In the genomic region with DNA sequence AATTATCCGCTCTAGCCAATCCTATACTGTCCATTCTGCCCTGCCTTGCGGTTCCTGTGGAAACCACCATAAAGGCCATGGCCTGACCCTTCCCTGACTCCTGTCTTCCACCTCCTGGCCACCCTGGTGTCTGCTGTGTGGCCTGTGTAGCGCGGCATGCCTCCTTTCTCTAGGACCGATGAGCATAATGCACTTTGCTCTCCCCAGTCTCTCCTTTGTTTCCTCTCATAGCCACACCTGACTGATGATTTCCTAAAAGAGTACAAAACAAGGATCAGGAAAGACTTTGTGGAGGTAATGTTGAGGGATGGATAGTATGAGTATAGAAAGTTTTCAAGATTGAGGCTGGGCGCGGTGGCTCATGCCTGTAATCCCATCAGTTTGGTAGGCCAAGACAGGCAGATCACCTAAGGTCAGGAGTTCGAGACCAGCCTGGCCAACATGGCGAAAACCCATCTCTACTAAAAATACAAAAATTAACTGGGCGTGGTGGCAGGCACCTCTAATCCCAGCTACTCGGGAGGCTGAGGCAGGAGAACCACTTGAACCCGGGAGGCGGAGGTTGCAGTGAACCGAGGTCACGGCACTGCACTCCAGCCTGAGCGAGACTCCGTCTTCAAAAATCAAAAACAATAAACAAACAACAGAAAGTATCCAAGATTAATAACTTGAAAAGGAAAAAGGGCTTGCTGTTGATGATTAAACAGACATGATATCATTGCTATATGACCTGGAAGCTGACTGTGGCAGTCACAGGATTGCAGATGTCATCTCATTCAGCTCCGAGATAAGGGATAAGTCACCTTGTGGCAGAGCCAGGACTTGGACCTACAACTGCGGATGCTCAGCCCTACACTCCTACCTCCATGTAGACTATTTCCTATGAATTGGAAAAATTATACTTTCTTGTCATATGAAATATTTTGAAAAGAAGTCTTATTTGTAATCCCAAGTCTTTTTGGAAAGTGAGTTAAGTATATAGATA, we compare ENCODE assay signal across 1 cellular context.
TF ChIP-seq lines count a peak whose summit lies in the region.

No MANE protein-coding gene starts in this region.

TF ChIP-seq in HepG2, 621 proteins besides CTCF, POLR2A, EP300 and RAD21 (continued from another document and continues in another):
- TF ChIP-seq NFIB (CRISPR knock-in tag; IDR thresholded peaks at IDR 0.05; ENCODE audit: borderline replicate concordance) (no peak), ZNF660 (CRISPR knock-in tag; IDR thresholded peaks at IDR 0.05; ENCODE audit: borderline replicate concordance, low read depth) (no peak), EZH2 (conservative IDR thresholded peaks at IDR 0.05; ENCODE audit: low read depth, low read length) (no peak), GMEB1 (CRISPR knock-in tag; IDR thresholded peaks at IDR 0.05; ENCODE audit: borderline replicate concordance) (no peak), IRX3 (CRISPR knock-in tag; IDR thresholded peaks at IDR 0.05; ENCODE audit: borderline replicate concordance, low read depth) (no peak), ATF6 (CRISPR knock-in tag; conservative IDR thresholded peaks at IDR 0.05) (no peak), ZNF597 (CRISPR knock-in tag; IDR thresholded peaks at IDR 0.05) (no peak), ZSCAN9 (CRISPR knock-in tag; IDR thresholded peaks at IDR 0.05; ENCODE audit: borderline replicate concordance) (peak; percentile 81; the same call in 1 of the 2 replicates), NCOR1 (IDR thresholded peaks at IDR 0.05; ENCODE audit: borderline replicate concordance, low read length) (peak; percentile 57; the same call in 1 of the 2 replicates), ZNF598 (CRISPR knock-in tag; IDR thresholded peaks at IDR 0.05; ENCODE audit: borderline replicate concordance) (no peak), ZNF235 (CRISPR knock-in tag; IDR thresholded peaks at IDR 0.05; ENCODE audit: borderline replicate concordance) (no peak), SRY (CRISPR knock-in tag; IDR thresholded peaks at IDR 0.05) (no peak), ZNF383 (CRISPR knock-in tag; IDR thresholded peaks at IDR 0.05; ENCODE audit: borderline replicate concordance) (no peak), ZSCAN21 (CRISPR knock-in tag; IDR thresholded peaks at IDR 0.05; ENCODE audit: borderline replicate concordance) (peak; percentile 52; the same call in 1 of the 2 replicates), CEBPG (CRISPR knock-in tag; IDR thresholded peaks at IDR 0.05) (no peak; the same call in 1 of the 2 replicates), ZNF713 (CRISPR knock-in tag; IDR thresholded peaks at IDR 0.05) (no peak), PHF5A (CRISPR knock-in tag; IDR thresholded peaks at IDR 0.05; ENCODE audit: low read depth, unreplicated experiment) (peak; percentile 79), HNRNPUL1 (IDR thresholded peaks at IDR 0.05; ENCODE audit: low read depth, low read length) (no peak), TEAD3 (CRISPR knock-in tag; optimal IDR thresholded peaks at IDR 0.05; ENCODE audit: borderline replicate concordance) (peak; percentile 63), ZNF33B (CRISPR knock-in tag; IDR thresholded peaks at IDR 0.05) (no peak), JUNB (CRISPR knock-in tag; IDR thresholded peaks at IDR 0.05; ENCODE audit: borderline replicate concordance) (no peak), ZNF225 (CRISPR knock-in tag; IDR thresholded peaks at IDR 0.05) (no peak), ZNF136 (CRISPR knock-in tag; IDR thresholded peaks at IDR 0.05; ENCODE audit: low read depth) (no peak), POLR2AphosphoS2 (IDR thresholded peaks at IDR 0.05; ENCODE audit: low read depth, low read length) (no peak), NR1H2 (CRISPR knock-in tag; IDR thresholded peaks at IDR 0.05; ENCODE audit: borderline replicate concordance, low read depth) (no peak), GABPB1 (CRISPR knock-in tag; IDR thresholded peaks at IDR 0.05) (no peak; the same call in 1 of the 2 replicates), ZNF432 (CRISPR knock-in tag; IDR thresholded peaks at IDR 0.05; ENCODE audit: borderline replicate concordance) (no peak), ZNF644 (CRISPR knock-in tag; IDR thresholded peaks at IDR 0.05; ENCODE audit: low read depth) (peak; percentile 81), ZNF207 (IDR thresholded peaks at IDR 0.05; ENCODE audit: borderline replicate concordance) (no peak), ZNF292 (CRISPR knock-in tag; IDR thresholded peaks at IDR 0.05; ENCODE audit: borderline replicate concordance, low read depth) (peak; percentile 72), SIN3B (IDR thresholded peaks at IDR 0.05; ENCODE audit: low read length) (no peak), ZNF253 (CRISPR knock-in tag; IDR thresholded peaks at IDR 0.05; ENCODE audit: borderline replicate concordance) (no peak), HES4 (CRISPR knock-in tag; IDR thresholded peaks at IDR 0.05; ENCODE audit: borderline replicate concordance) (no peak), DMAP1 (CRISPR knock-in tag; IDR thresholded peaks at IDR 0.05) (peak; percentile 84; the same call in 1 of the 2 replicates), NFKB2 (CRISPR knock-in tag; IDR thresholded peaks at IDR 0.05; ENCODE audit: borderline replicate concordance) (peak; percentile 72; the same call in 1 of the 2 replicates), HDAC6 (IDR thresholded peaks at IDR 0.05; ENCODE audit: low read depth, low read length) (no peak), ZNF121 (CRISPR knock-in tag; IDR thresholded peaks at IDR 0.05) (no peak), MED13 (CRISPR knock-in tag; IDR thresholded peaks at IDR 0.05) (no peak), ZFYVE20 (CRISPR knock-in tag; IDR thresholded peaks at IDR 0.05; ENCODE audit: borderline replicate concordance, low read depth) (no peak), XBP1 (CRISPR knock-in tag; IDR thresholded peaks at IDR 0.05) (no peak), HOXD1 (CRISPR knock-in tag; IDR thresholded peaks at IDR 0.05) (no peak), ZNF816 (CRISPR knock-in tag; IDR thresholded peaks at IDR 0.05; ENCODE audit: borderline replicate concordance) (no peak), PRMT3 (CRISPR knock-in tag; IDR thresholded peaks at IDR 0.05; ENCODE audit: borderline replicate concordance, low read depth) (no peak), ZNF230 (CRISPR knock-in tag; IDR thresholded peaks at IDR 0.05) (no peak), ZMYM3 (CRISPR knock-in tag; IDR thresholded peaks at IDR 0.05) (peak; percentile 91), ZNF781 (CRISPR knock-in tag; IDR thresholded peaks at IDR 0.05; ENCODE audit: borderline replicate concordance, not compliant biosample characterization) (no peak), ZFY (CRISPR knock-in tag; IDR thresholded peaks at IDR 0.05) (peak; percentile 63), KAT7 (CRISPR knock-in tag; IDR thresholded peaks at IDR 0.05; ENCODE audit: borderline replicate concordance) (0 out of 2 replicates have a peak, but pooled peaks have one; percentile 43), RORA (CRISPR knock-in tag; IDR thresholded peaks at IDR 0.05) (no peak)
- TF ChIP-seq, protein P1, sequence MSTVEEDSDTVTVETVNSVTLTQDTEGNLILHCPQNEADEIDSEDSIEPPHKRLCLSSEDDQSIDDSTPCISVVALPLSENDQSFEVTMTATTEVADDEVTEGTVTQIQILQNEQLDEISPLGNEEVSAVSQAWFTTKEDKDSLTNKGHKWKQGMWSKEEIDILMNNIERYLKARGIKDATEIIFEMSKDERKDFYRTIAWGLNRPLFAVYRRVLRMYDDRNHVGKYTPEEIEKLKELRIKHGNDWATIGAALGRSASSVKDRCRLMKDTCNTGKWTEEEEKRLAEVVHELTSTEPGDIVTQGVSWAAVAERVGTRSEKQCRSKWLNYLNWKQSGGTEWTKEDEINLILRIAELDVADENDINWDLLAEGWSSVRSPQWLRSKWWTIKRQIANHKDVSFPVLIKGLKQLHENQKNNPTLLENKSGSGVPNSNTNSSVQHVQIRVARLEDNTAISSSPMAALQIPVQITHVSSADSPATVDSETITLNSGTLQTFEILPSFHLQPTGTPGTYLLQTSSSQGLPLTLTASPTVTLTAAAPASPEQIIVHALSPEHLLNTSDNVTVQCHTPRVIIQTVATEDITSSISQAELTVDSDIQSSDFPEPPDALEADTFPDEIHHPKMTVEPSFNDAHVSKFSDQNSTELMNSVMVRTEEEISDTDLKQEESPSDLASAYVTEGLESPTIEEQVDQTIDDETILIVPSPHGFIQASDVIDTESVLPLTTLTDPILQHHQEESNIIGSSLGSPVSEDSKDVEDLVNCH (CRISPR knock-in tag; IDR thresholded peaks at IDR 0.05) = no peak
- TF ChIP-seq, protein P2, sequence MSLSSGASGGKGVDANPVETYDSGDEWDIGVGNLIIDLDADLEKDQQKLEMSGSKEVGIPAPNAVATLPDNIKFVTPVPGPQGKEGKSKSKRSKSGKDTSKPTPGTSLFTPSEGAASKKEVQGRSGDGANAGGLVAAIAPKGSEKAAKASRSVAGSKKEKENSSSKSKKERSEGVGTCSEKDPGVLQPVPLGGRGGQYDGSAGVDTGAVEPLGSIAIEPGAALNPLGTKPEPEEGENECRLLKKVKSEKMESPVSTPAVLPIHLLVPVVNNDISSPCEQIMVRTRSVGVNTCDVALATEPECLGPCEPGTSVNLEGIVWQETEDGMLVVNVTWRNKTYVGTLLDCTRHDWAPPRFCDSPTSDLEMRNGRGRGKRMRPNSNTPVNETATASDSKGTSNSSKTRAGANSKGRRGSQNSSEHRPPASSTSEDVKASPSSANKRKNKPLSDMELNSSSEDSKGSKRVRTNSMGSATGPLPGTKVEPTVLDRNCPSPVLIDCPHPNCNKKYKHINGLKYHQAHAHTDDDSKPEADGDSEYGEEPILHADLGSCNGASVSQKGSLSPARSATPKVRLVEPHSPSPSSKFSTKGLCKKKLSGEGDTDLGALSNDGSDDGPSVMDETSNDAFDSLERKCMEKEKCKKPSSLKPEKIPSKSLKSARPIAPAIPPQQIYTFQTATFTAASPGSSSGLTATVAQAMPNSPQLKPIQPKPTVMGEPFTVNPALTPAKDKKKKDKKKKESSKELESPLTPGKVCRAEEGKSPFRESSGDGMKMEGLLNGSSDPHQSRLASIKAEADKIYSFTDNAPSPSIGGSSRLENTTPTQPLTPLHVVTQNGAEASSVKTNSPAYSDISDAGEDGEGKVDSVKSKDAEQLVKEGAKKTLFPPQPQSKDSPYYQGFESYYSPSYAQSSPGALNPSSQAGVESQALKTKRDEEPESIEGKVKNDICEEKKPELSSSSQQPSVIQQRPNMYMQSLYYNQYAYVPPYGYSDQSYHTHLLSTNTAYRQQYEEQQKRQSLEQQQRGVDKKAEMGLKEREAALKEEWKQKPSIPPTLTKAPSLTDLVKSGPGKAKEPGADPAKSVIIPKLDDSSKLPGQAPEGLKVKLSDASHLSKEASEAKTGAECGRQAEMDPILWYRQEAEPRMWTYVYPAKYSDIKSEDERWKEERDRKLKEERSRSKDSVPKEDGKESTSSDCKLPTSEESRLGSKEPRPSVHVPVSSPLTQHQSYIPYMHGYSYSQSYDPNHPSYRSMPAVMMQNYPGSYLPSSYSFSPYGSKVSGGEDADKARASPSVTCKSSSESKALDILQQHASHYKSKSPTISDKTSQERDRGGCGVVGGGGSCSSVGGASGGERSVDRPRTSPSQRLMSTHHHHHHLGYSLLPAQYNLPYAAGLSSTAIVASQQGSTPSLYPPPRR (CRISPR knock-in tag; IDR thresholded peaks at IDR 0.05; ENCODE audit: borderline replicate concordance) = no peak
